In the genomic region with DNA sequence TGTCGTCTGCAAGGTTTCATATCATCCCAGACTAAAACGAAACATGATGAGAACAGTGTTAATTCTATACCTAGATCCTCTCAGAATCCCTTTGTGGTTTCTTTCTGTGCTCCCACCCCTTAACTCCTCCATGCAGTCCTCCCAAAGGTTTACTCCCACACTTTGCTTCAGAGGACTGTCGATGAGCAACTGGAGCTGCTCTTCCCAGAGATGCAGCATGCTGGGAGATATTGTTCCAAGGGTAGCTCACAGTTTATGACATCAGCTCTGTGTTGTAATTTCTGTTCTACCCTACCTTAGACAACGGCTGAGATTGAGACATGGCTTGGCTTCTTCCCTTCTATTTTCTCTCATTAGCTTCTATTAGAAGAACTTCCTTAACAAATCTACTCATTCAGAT, we compare ENCODE assay signal across 20 cellular contexts.
DNase-seq lines count a peak whose midpoint lies in the region; ATAC-seq and TF ChIP-seq lines count a peak whose summit lies in the region.
"Had no signal": no experiment of that assay in that cellular context is flagged by ENCODE, and none has a peak within 500 bp of the region (broad histone marks: within the 10 kb centered on the region; RNA-seq: fewer than 3 reads in every experiment).

No MANE protein-coding gene starts in this region.

- no peak overlapping the region for H3K4me3 ChIP-seq in HEK293 (ENCODE audit: low read depth, low read length)
- H3K4me3 ChIP-seq: body of pancreas had no signal

- POLR2A ChIA-PET in HEK293 (lab: Yijun Ruan, JAX), result no interaction called here
- POLR2A ChIA-PET in CD4-positive, alpha-beta T cell (lab: Charles Lee), result no interaction called here

- no peaks in the 10 kb centered on the region for H3K36me3 Mint-ChIP-seq in CD4-positive, alpha-beta T cell (ENCODE audit: low read depth)
- no peaks in the 10 kb centered on the region for H3K36me3 Mint-ChIP-seq in effector memory CD8-positive, alpha-beta T cell (ENCODE audit: insufficient read depth)
- H3K36me3 Mint-ChIP-seq: type B pancreatic cell had no signal

- intact Hi-C loops in CD4-positive, alpha-beta T cell (cut with DNase I, micrococcal nuclease), result no loop called here

- no peaks in the 10 kb centered on the region for H3K4me1 Mint-ChIP-seq in CD4-positive, alpha-beta T cell (ENCODE audit: low read depth)
- H3K4me1 Mint-ChIP-seq in effector memory CD8-positive, alpha-beta T cell (ENCODE audit: low read depth in 2 of 2), result no peaks in the 10 kb centered on the region
- H3K4me1 Mint-ChIP-seq: activated CD4-positive, alpha-beta T cell treated with anti-CD3 and anti-CD28 coated beads, Interleukin-2, amount 10 ng/mL, durations not matched to agents 24 days and 14 days had no signal

- H3K27me3 Mint-ChIP-seq in CD4-positive, alpha-beta T cell, result no peaks in the 10 kb centered on the region
- no peaks in the 10 kb centered on the region for H3K27me3 Mint-ChIP-seq in effector memory CD8-positive, alpha-beta T cell
- H3K27me3 Mint-ChIP-seq: activated CD4-positive, alpha-beta T cell treated with anti-CD3 and anti-CD28 coated beads, Interleukin-2, amount 10 ng/mL, durations not matched to agents 24 days and 14 days; activated T-cell treated with anti-CD3 and anti-CD28 coated beads, Interleukin-2, amount 50 U/mL, for 24 hours had no signal

- H3K27ac ChIP-seq in HEK293 (ENCODE audit: extremely low read depth, low read depth, low read length) (no peak overlapping the region), foreskin keratinocyte (no peak overlapping the region)
- H3K27ac ChIP-seq in CD4-positive, alpha-beta T cell (ENCODE audit: low read depth, low read length), result no peak overlapping the region
- H3K27ac ChIP-seq: body of pancreas had no signal

- ATAC-seq in foreskin keratinocyte (peak; percentile 43), omental fat pad (ENCODE audit: low FRiP score) (peak; percentile 73)
- ATAC-seq in CD4-positive, alpha-beta T cell (ENCODE audit: poor library complexity), result no peak
- no peak for ATAC-seq in effector memory CD8-positive, alpha-beta T cell (replicated peaks)
- ATAC-seq: body of pancreas, HCT116 had no signal

- no peak overlapping the region for H3K4me3 Mint-ChIP-seq in CD4-positive, alpha-beta T cell
- no peak overlapping the region for H3K4me3 Mint-ChIP-seq in effector memory CD8-positive, alpha-beta T cell
- H3K4me3 Mint-ChIP-seq: activated CD4-positive, alpha-beta T cell treated with anti-CD3 and anti-CD28 coated beads, Interleukin-2, amount 10 ng/mL, durations not matched to agents 24 days and 14 days; activated T-cell treated with anti-CD3 and anti-CD28 coated beads, Interleukin-2, amount 50 U/mL, for 24 hours; type B pancreatic cell had no signal

- H3K27ac Mint-ChIP-seq in CD4-positive, alpha-beta T cell, result no peak overlapping the region
- H3K27ac Mint-ChIP-seq in effector memory CD8-positive, alpha-beta T cell, result no peak overlapping the region
- H3K27ac Mint-ChIP-seq: activated CD4-positive, alpha-beta T cell treated with anti-CD3 and anti-CD28 coated beads, Interleukin-2, amount 10 ng/mL, durations not matched to agents 24 days and 14 days; activated T-cell treated with anti-CD3 and anti-CD28 coated beads, Interleukin-2, amount 50 U/mL, for 24 hours; type B pancreatic cell had no signal

- H3K4me1 ChIP-seq in HEK293 (ENCODE audit: control insufficient read depth, insufficient read depth, low read length), result no peaks in the 10 kb centered on the region; the same call in 1 of the 2 replicates
- H3K4me1 ChIP-seq in foreskin keratinocyte, result no peaks in the 10 kb centered on the region
- H3K4me1 ChIP-seq: body of pancreas had no signal

- DNase-seq in SHP77 treated with DMSO at 0.1 percent for 48 hours (lab: John Stamatoyannopoulos, UW) (peak; percentile 28), foreskin keratinocyte (no peak), omental fat pad (ENCODE audit: low spot score) (no peak), GM10266 (ENCODE audit: extremely low spot score) (no peak), NCI-H128 (lab: John Stamatoyannopoulos, UW; ENCODE audit: unreplicated experiment) (no peak)
- DNase-seq in CD4-positive, alpha-beta T cell, result no peak
- no peak for DNase-seq in effector memory CD8-positive, alpha-beta T cell
- DNase-seq: activated CD4-positive, alpha-beta T cell treated with anti-CD3 and anti-CD28 coated beads, Interleukin-2, amount 10 ng/mL, durations not matched to agents 24 days and 14 days; activated T-cell treated with anti-CD3 and anti-CD28 coated beads, Interleukin-2, amount 50 U/mL, for 24 hours; body of pancreas; DMS153; KG1; NCI-H1436; NCI-H2107; NCI-H446 treated with DMSO at 0.1 percent for 48 hours; stimulated activated CD4-positive, alpha-beta T cell treated with anti-CD3 and anti-CD28 coated beads, Interleukin-2, amount 100 ng/mL, for 24 hours; T-helper 9 cell had no signal

- CTCF ChIA-PET in HEK293 (lab: Yijun Ruan, JAX), result no interaction called here
- CTCF ChIA-PET in CD4-positive, alpha-beta T cell (lab: Charles Lee), result no interaction called here

- peaks cover 12% of the 10 kb centered on the region for H3K9me3 Mint-ChIP-seq in CD4-positive, alpha-beta T cell
- H3K9me3 Mint-ChIP-seq in effector memory CD8-positive, alpha-beta T cell, result peaks cover 0 to 4% of the 10 kb centered on the region in 2 donors
- H3K9me3 Mint-ChIP-seq: activated CD4-positive, alpha-beta T cell treated with anti-CD3 and anti-CD28 coated beads, Interleukin-2, amount 10 ng/mL, durations not matched to agents 24 days and 14 days; type B pancreatic cell had no signal

- no peaks in the 10 kb centered on the region for H3K36me3 ChIP-seq in HEK293 (ENCODE audit: control insufficient read depth in 2 of 2, insufficient read depth in 1 of 2, low read length in 2 of 2)

- TF ChIP-seq CTCF in HEK293 (tag by site-specific recombination; IDR thresholded peaks at IDR 0.05) (no peak), foreskin keratinocyte (conservative IDR thresholded peaks at IDR 0.05) (no peak), omental fat pad (IDR thresholded peaks at IDR 0.05) (no peak), GM10266 (IDR thresholded peaks at IDR 0.05; ENCODE audit: control insufficient read depth, insufficient read depth, low read depth, missing control alignments) (no peak)
- TF ChIP-seq CTCF in CD4-positive, alpha-beta T cell (IDR thresholded peaks at IDR 0.05), result no peak

- H3K27me3 ChIP-seq in foreskin keratinocyte, result peaks cover 9% of the 10 kb centered on the region
- no peaks in the 10 kb centered on the region for H3K27me3 ChIP-seq in CD4-positive, alpha-beta T cell (ENCODE audit: control insufficient read depth, insufficient read depth, low read length)
- H3K27me3 ChIP-seq: body of pancreas had no signal

- no peaks in the 10 kb centered on the region for H3K9me3 ChIP-seq in HEK293 (ENCODE audit: control insufficient read depth, insufficient read depth, low read depth, low read length)
- no peaks in the 10 kb centered on the region for H3K9me3 ChIP-seq in CD4-positive, alpha-beta T cell (ENCODE audit: control insufficient read depth, low read length)
- H3K9me3 ChIP-seq: body of pancreas had no signal

TF ChIP-seq in HEK293, 187 proteins besides CTCF, POLR2A, EP300 and RAD21:
- TF ChIP-seq ZNF133 (tag by site-specific recombination; IDR thresholded peaks at IDR 0.05) (no peak), ZFHX2 (tag by site-specific recombination; conservative IDR thresholded peaks at IDR 0.05) (peak; percentile 20), ZNF223 (tag by site-specific recombination; IDR thresholded peaks at IDR 0.05) (no peak), ZNF248 (tag by site-specific recombination; IDR thresholded peaks at IDR 0.05) (no peak)
- TF ChIP-seq, protein P1, sequence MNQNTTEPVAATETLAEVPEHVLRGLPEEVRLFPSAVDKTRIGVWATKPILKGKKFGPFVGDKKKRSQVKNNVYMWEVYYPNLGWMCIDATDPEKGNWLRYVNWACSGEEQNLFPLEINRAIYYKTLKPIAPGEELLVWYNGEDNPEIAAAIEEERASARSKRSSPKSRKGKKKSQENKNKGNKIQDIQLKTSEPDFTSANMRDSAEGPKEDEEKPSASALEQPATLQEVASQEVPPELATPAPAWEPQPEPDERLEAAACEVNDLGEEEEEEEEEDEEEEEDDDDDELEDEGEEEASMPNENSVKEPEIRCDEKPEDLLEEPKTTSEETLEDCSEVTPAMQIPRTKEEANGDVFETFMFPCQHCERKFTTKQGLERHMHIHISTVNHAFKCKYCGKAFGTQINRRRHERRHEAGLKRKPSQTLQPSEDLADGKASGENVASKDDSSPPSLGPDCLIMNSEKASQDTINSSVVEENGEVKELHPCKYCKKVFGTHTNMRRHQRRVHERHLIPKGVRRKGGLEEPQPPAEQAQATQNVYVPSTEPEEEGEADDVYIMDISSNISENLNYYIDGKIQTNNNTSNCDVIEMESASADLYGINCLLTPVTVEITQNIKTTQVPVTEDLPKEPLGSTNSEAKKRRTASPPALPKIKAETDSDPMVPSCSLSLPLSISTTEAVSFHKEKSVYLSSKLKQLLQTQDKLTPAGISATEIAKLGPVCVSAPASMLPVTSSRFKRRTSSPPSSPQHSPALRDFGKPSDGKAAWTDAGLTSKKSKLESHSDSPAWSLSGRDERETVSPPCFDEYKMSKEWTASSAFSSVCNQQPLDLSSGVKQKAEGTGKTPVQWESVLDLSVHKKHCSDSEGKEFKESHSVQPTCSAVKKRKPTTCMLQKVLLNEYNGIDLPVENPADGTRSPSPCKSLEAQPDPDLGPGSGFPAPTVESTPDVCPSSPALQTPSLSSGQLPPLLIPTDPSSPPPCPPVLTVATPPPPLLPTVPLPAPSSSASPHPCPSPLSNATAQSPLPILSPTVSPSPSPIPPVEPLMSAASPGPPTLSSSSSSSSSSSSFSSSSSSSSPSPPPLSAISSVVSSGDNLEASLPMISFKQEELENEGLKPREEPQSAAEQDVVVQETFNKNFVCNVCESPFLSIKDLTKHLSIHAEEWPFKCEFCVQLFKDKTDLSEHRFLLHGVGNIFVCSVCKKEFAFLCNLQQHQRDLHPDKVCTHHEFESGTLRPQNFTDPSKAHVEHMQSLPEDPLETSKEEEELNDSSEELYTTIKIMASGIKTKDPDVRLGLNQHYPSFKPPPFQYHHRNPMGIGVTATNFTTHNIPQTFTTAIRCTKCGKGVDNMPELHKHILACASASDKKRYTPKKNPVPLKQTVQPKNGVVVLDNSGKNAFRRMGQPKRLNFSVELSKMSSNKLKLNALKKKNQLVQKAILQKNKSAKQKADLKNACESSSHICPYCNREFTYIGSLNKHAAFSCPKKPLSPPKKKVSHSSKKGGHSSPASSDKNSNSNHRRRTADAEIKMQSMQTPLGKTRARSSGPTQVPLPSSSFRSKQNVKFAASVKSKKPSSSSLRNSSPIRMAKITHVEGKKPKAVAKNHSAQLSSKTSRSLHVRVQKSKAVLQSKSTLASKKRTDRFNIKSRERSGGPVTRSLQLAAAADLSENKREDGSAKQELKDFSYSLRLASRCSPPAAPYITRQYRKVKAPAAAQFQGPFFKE (tag by site-specific recombination; IDR thresholded peaks at IDR 0.05; ENCODE audit: borderline replicate concordance), result no peak

Comparison
In these comparisons a context has a peak if more than half of its experiments do, and no peak if none do; other contexts are left out.
1. ATAC-seq: peak in foreskin keratinocyte (single experiment) and omental fat pad (single experiment); none in CD4-positive, alpha-beta T cell (single experiment) and effector memory CD8-positive, alpha-beta T cell (single experiment).